In genomic region chr7:94973844-94974243, GRCh38 we compare ENCODE assay signal across 18 cellular contexts.
DNase-seq lines count a peak whose midpoint lies in the region; TF ChIP-seq lines count a peak whose summit lies in the region.
"Had no signal": no experiment of that assay in that cellular context is flagged by ENCODE, and none has a peak within 500 bp of the region (broad histone marks: within the 10 kb centered on the region; RNA-seq: fewer than 3 reads in every experiment).

No MANE protein-coding gene starts in this region.

- in situ Hi-C loops in Caki2 (cut with HindIII; ENCODE audit: low pct_unique_long_range_greater_than_20kb, low sequenced_read_pairs) = no loop called here

- H3K36me3 Mint-ChIP-seq in osteocyte (ENCODE audit: unreplicated experiment) = no peaks in the 10 kb centered on the region

- no peak for TF ChIP-seq CTCF in osteocyte (IDR thresholded peaks at IDR 0.05)
- TF ChIP-seq CTCF in ascending aorta (IDR thresholded peaks at IDR 0.05) = no peak

- H3K27ac ChIP-seq in ascending aorta = no peak overlapping the region
- H3K27ac ChIP-seq: KMS-11, PC-9 had no signal

- intact Hi-C loops in ascending aorta (cut with DNase I) = no loop called here

- peak; percentile 25 for DNase-seq in Caki2 (ENCODE audit: low read depth)
- DNase-seq in HT1080 (ENCODE audit: low read depth) = peak; percentile 25
- peak; percentile 3 for DNase-seq in foreskin melanocyte
- DNase-seq in osteocyte (ENCODE audit: extremely low spot score, unreplicated experiment) = no peak
- DNase-seq in H4 (ENCODE audit: low spot score) = no peak
- DNase-seq in ascending aorta (ENCODE audit: low spot score in 2 of 2) = no peak
- DNase-seq in stimulated activated CD4-positive, alpha-beta T cell treated with anti-CD3 and anti-CD28 coated beads, Interleukin-2, amount 100 ng/mL, for 48 hours = no peak
- DNase-seq: BE2C, DMS79, H9, IMR-90, NCI-H1105, NCI-H146, NCI-H2029, NCI-H510A, PC-9, SIG-M5 had no signal

- no peaks in the 10 kb centered on the region for H3K36me3 ChIP-seq in ascending aorta
- H3K36me3 ChIP-seq: BE2C had no signal

- H3K4me1 Mint-ChIP-seq in osteocyte (ENCODE audit: unreplicated experiment) = peaks cover 51% of the 10 kb centered on the region

- no peak overlapping the region for H3K4me3 ChIP-seq in ascending aorta
- H3K4me3 ChIP-seq: PC-9 had no signal

- no peaks in the 10 kb centered on the region for H3K9me3 Mint-ChIP-seq in osteocyte (ENCODE audit: unreplicated experiment)
- H3K9me3 Mint-ChIP-seq: H9 had no signal

- no peaks in the 10 kb centered on the region for H3K27me3 ChIP-seq in ascending aorta
- H3K27me3 ChIP-seq: BE2C had no signal

- H3K27ac Mint-ChIP-seq in osteocyte (ENCODE audit: unreplicated experiment) = peak overlapping the region; percentile 68
- H3K27ac Mint-ChIP-seq: H9 had no signal

- peaks cover 0 to 15% of the 10 kb centered on the region in 2 donors for H3K4me1 ChIP-seq in ascending aorta
- H3K4me1 ChIP-seq: BE2C had no signal

- no peak overlapping the region for H3K4me3 Mint-ChIP-seq in osteocyte (ENCODE audit: unreplicated experiment)
- H3K4me3 Mint-ChIP-seq: H9 had no signal

- no peaks in the 10 kb centered on the region for H3K9me3 ChIP-seq in ascending aorta
- H3K9me3 ChIP-seq: BE2C had no signal

- H3K27me3 Mint-ChIP-seq in osteocyte (ENCODE audit: unreplicated experiment) = no peaks in the 10 kb centered on the region

Comparison
In these comparisons a context has a peak if more than half of its experiments do, and no peak if none do; other contexts are left out.
1. DNase-seq: peak in Caki2 (single experiment), HT1080 (single experiment) and foreskin melanocyte (single experiment); none in osteocyte (single experiment), H4 (single experiment), ascending aorta (0 of 2) and stimulated activated CD4-positive, alpha-beta T cell treated with anti-CD3 and anti-CD28 coated beads, Interleukin-2, amount 100 ng/mL, for 48 hours (0 of 2).